In the genomic region with DNA sequence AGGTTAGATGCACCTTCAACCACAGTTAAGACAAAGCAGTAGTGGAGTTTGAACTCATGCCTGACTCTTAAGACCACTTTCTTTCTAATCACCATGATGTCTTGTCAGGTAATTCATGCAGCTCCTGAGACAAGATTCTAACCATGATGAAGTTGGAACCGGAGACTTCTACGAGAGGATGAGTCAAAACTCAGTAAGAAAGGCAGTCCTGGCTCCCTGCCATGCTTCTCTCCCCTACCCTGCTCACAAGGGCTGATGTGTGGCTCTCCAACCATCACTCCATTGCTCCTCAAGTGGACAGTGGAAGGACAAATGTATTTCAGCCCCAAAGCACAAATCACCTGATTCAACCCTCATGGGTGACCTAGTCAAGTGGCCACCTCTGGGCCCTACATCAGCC, we compare ENCODE assay signal across 16 cellular contexts. TPM values are rescaled to one million over a fixed set of nuclear protein-coding genes. Genes with fewer than 3 reads are reported as not detected.
DNase-seq lines count a peak whose midpoint lies in the region; ATAC-seq and TF ChIP-seq lines count a peak whose summit lies in the region.
"Had no signal": no experiment of that assay in that cellular context is flagged by ENCODE, and none has a peak within 500 bp of the region (broad histone marks: within the 10 kb centered on the region; RNA-seq: fewer than 3 reads in every experiment).

No MANE protein-coding gene starts in this region.

- POLR2A ChIA-PET in PC-3 (lab: Charles Lee; ENCODE audit: unreplicated experiment), result no interaction called here
- POLR2A ChIA-PET in CD8-positive, alpha-beta T cell (lab: Charles Lee), result no interaction called here

- TF ChIP-seq CTCF in heart right ventricle (IDR thresholded peaks at IDR 0.05) (no peak), choroid plexus epithelial cell (conservative IDR thresholded peaks at IDR 0.05; ENCODE audit: low read depth, low read length) (peak; percentile 31), PC-3 (conservative IDR thresholded peaks at IDR 0.05; ENCODE audit: low read depth, low read length) (no peak)
- no peak for TF ChIP-seq CTCF in CD8-positive, alpha-beta T cell (IDR thresholded peaks at IDR 0.05)

- H3K9ac ChIP-seq in PC-3 (ENCODE audit: low read length), result no peak overlapping the region

- ATAC-seq in left ventricle myocardium superior, result no peak
- ATAC-seq in heart right ventricle, result no peak
- ATAC-seq in naive B cell (ENCODE audit: low read depth in 2 of 2), result no peak
- no peak for ATAC-seq in PC-3
- no peak for ATAC-seq in CD8-positive, alpha-beta T cell
- ATAC-seq in GM18909 (IDR thresholded peaks at IDR 0.05; ENCODE audit: poor library complexity, unreplicated experiment), result no peak
- ATAC-seq: activated T-helper 17 cell treated with anti-CD3 and anti-CD28 coated beads, Interleukin-2, amount 50 U/mL, for 72 hours had no signal

- H3K4me3 ChIP-seq in heart right ventricle, result no peak overlapping the region
- H3K4me3 ChIP-seq in choroid plexus epithelial cell (ENCODE audit: low read depth, low read length), result no peak overlapping the region
- no peak overlapping the region for H3K4me3 ChIP-seq in PC-3 (ENCODE audit: low read length)
- no peak overlapping the region for H3K4me3 ChIP-seq in CD8-positive, alpha-beta T cell (ENCODE audit: low read depth, low read length)
- H3K4me3 ChIP-seq: cardiac muscle cell had no signal

- no peaks in the 10 kb centered on the region for H3K79me2 ChIP-seq in PC-3 (ENCODE audit: low read length)

- H3K9me3 ChIP-seq in heart right ventricle, result no peaks in the 10 kb centered on the region
- H3K9me3 ChIP-seq in PC-3 (ENCODE audit: low read length), result no peaks in the 10 kb centered on the region
- no peaks in the 10 kb centered on the region for H3K9me3 ChIP-seq in CD8-positive, alpha-beta T cell (ENCODE audit: low read length)

- CTCF ChIA-PET in PC-3 (lab: Charles Lee), result no interaction called here
- CTCF ChIA-PET in CD8-positive, alpha-beta T cell (lab: Charles Lee), result no interaction called here

- 72 to 81% methylated on average over 2 of the region's 2 CpGs for WGBS in heart right ventricle, 2 donors

- no peaks in the 10 kb centered on the region for H3F3A ChIP-seq in PC-3 (ENCODE audit: low read length, unreplicated experiment)

- no peaks in the 10 kb centered on the region for H3K9me3 Mint-ChIP-seq in naive B cell
- H3K9me3 Mint-ChIP-seq in CD8-positive, alpha-beta T cell, result no peaks in the 10 kb centered on the region
- H3K9me3 Mint-ChIP-seq: activated CD4-positive, alpha-beta T cell treated with anti-CD3 and anti-CD28 coated beads, Interleukin-2, amount 10 ng/mL, durations not matched to agents 24 days and 14 days; activated T-helper 17 cell treated with anti-CD3 and anti-CD28 coated beads, Interleukin-2, amount 50 U/mL, for 72 hours; H9; type B pancreatic cell had no signal

- H3K27ac ChIP-seq in heart right ventricle (peak overlapping the region in 1 of 10 donors; percentile 91), PC-3 (ENCODE audit: low read length) (no peak overlapping the region)
- no peak overlapping the region for H3K27ac ChIP-seq in CD8-positive, alpha-beta T cell (ENCODE audit: low read depth, low read length)
- H3K27ac ChIP-seq: cardiac muscle cell, skin epidermis had no signal

- no peak overlapping the region for H2AFZ ChIP-seq in PC-3 (ENCODE audit: low read length)

- H3K36me3 ChIP-seq in heart right ventricle (peaks cover 0 to 6% (median 0%) of the 10 kb centered on the region in 9 donors), PC-3 (ENCODE audit: low read depth, low read length) (no peaks in the 10 kb centered on the region)
- no peaks in the 10 kb centered on the region for H3K36me3 ChIP-seq in CD8-positive, alpha-beta T cell (ENCODE audit: insufficient read depth, low read length)
- H3K36me3 ChIP-seq: cardiac muscle cell had no signal

- peaks cover 76 to 87% (median 84%) of the 10 kb centered on the region in 3 donors for H3K4me1 Mint-ChIP-seq in naive B cell
- peaks cover 24% of the 10 kb centered on the region for H3K4me1 Mint-ChIP-seq in CD8-positive, alpha-beta T cell (ENCODE audit: low read depth)

- peak overlapping the region in 7 of 8 donors; percentile 5 to 94 (median 30) for H3K4me3 Mint-ChIP-seq in naive B cell
- H3K4me3 Mint-ChIP-seq in CD8-positive, alpha-beta T cell, result no peak overlapping the region
- H3K4me3 Mint-ChIP-seq: activated CD4-positive, alpha-beta T cell treated with anti-CD3 and anti-CD28 coated beads, Interleukin-2, amount 10 ng/mL, durations not matched to agents 24 days and 14 days; activated T-helper 17 cell treated with anti-CD3 and anti-CD28 coated beads, Interleukin-2, amount 50 U/mL, for 72 hours; H9 had no signal

- BruUV-seq in PC-3 (replicated peaks; lab: Mats Ljungman, UMichigan), result no TSS peak

- H3K4me2 ChIP-seq in PC-3 (ENCODE audit: low read length), result no peak overlapping the region

- H3K4me1 ChIP-seq in heart right ventricle, result peaks cover 3 to 83% (median 57%) of the 10 kb centered on the region in 9 donors
- no peaks in the 10 kb centered on the region for H3K4me1 ChIP-seq in PC-3 (ENCODE audit: insufficient read depth, low read length)
- H3K4me1 ChIP-seq in CD8-positive, alpha-beta T cell (ENCODE audit: insufficient read depth, low read length), result peaks cover 10% of the 10 kb centered on the region

- H3K27me3 Mint-ChIP-seq in naive B cell, result no peaks in the 10 kb centered on the region
- peaks cover 41% of the 10 kb centered on the region for H3K27me3 Mint-ChIP-seq in CD8-positive, alpha-beta T cell (ENCODE audit: low read depth)

- DNase-seq in left ventricle myocardium superior, result peak; percentile 36
- no peak for DNase-seq in heart right ventricle
- DNase-seq in choroid plexus epithelial cell (ENCODE audit: low read depth), result peak; percentile 87
- DNase-seq in naive B cell, result no peak
- no peak for DNase-seq in PC-3
- no peak for DNase-seq in GF-D8 (lab: John Stamatoyannopoulos, UW)
- no peak for DNase-seq in CD8-positive, alpha-beta T cell
- DNase-seq: activated CD4-positive, alpha-beta T cell treated with anti-CD3 and anti-CD28 coated beads, Interleukin-2, amount 10 ng/mL, durations not matched to agents 24 days and 14 days; EL; H9; NCI-H1436 treated with DMSO at 0.1 percent for 48 hours had no signal

- H3K27me3 ChIP-seq in heart right ventricle (peaks cover 0 to 6% (median 0%) of the 10 kb centered on the region in 7 donors), PC-3 (ENCODE audit: low read length) (peaks cover 8% of the 10 kb centered on the region)
- peaks cover 4% of the 10 kb centered on the region for H3K27me3 ChIP-seq in CD8-positive, alpha-beta T cell (ENCODE audit: insufficient read depth, low read length)

- H3K27ac Mint-ChIP-seq in naive B cell, result peak overlapping the region in 2 of 6 donors; percentile 69 to 96
- H3K27ac Mint-ChIP-seq in CD8-positive, alpha-beta T cell, result no peak overlapping the region
- H3K27ac Mint-ChIP-seq: activated CD4-positive, alpha-beta T cell treated with anti-CD3 and anti-CD28 coated beads, Interleukin-2, amount 10 ng/mL, durations not matched to agents 24 days and 14 days; activated T-helper 17 cell treated with anti-CD3 and anti-CD28 coated beads, Interleukin-2, amount 50 U/mL, for 72 hours; type B pancreatic cell had no signal

- intact Hi-C loops in left ventricle myocardium superior (cut with micrococcal nuclease) (no loop called here), heart right ventricle (cut with DNase I) (no loop called here), PC-3 (cut with micrococcal nuclease) (no loop called here)
- intact Hi-C loops in CD8-positive, alpha-beta T cell (cut with DNase I, micrococcal nuclease), result no loop called here

- H3K36me3 Mint-ChIP-seq in naive B cell, result no peaks in the 10 kb centered on the region
- no peaks in the 10 kb centered on the region for H3K36me3 Mint-ChIP-seq in CD8-positive, alpha-beta T cell

- H4K20me1 ChIP-seq in PC-3 (ENCODE audit: low read length), result no peaks in the 10 kb centered on the region

- H3K9me2 ChIP-seq in PC-3 (replicated peaks; ENCODE audit: low read length), result no peaks in the 10 kb centered on the region

RNA-seq across cellular contexts. Expression of a gene that starts 3.2 kb away (rescaled TPM):
- total RNA-seq in left ventricle myocardium superior (4.6 TPM), heart right ventricle (10 to 100 TPM in 1 of 10 donors, 1 to 10 TPM in 9; 1.5 to 10.6 (median 3.6) TPM), PC-3 (2014; rRNA removed) (0.15 TPM in 1 of 2 replicates, not detected in the other)
- polyA plus RNA-seq in heart right ventricle (1 to 10 TPM; 1.2 to 1.3 TPM), naive B cell (ENCODE audit: low read depth in 6 of 6) (10 to 100 TPM; 14.7 to 24.5 (median 17.6) TPM)
- total RNA-seq in CD8-positive, alpha-beta T cell, result 1 to 10 TPM; 2.0 to 2.6 TPM

Comparison
In these comparisons a context has a peak if more than half of its experiments do, and no peak if none do; other contexts are left out.
1. DNase-seq: peak in left ventricle myocardium superior (single experiment) and choroid plexus epithelial cell (single experiment); none in heart right ventricle (0 of 2), naive B cell (single experiment), PC-3 (single experiment), GF-D8 (single experiment) and CD8-positive, alpha-beta T cell (0 of 7).